In genomic region chr20:64030371-64031134, GRCh38 we compare ENCODE assay signal across 16 cellular contexts. TPM values are rescaled to one million over a fixed set of nuclear protein-coding genes. Genes with fewer than 3 reads are reported as not detected.
DNase-seq lines count a peak whose midpoint lies in the region; ATAC-seq, FAIRE-seq and TF ChIP-seq lines count a peak whose summit lies in the region.
"Had no signal": no experiment of that assay in that cellular context is flagged by ENCODE, and none has a peak within 500 bp of the region (broad histone marks: within the 10 kb centered on the region; RNA-seq: fewer than 3 reads in every experiment).

No MANE protein-coding gene starts in this region.

- peak overlapping the region; percentile 25 for H3K27ac Mint-ChIP-seq in activated CD4-positive, alpha-beta T cell treated with anti-CD3 and anti-CD28 coated beads, Interleukin-2, amount 10 ng/mL, durations not matched to agents 24 days and 14 days
- H3K27ac Mint-ChIP-seq in neural progenitor cell, result no peak overlapping the region

- no peak for TF ChIP-seq RAD21 in K562 (CRISPR knock-in tag; conservative IDR thresholded peaks at IDR 0.05 in 1 of 2, IDR thresholded peaks at IDR 0.05 in 1 of 2)

- peak; percentile 54 for DNase-seq in activated CD4-positive, alpha-beta T cell treated with anti-CD3 and anti-CD28 coated beads, Interleukin-2, amount 10 ng/mL, durations not matched to agents 24 days and 14 days
- DNase-seq in activated CD4-positive, alpha-beta T cell treated with anti-CD3 and anti-CD28 coated beads for 4 hours, result no peak
- DNase-seq in HTR-8/SVneo (ENCODE audit: insufficient read length, low spot score) (no peak), K562 (ENCODE audit: extremely low read depth in 1 of 4, low spot score in 3 of 4) (no peak), neural progenitor cell (ENCODE audit: low spot score) (no peak), dorsolateral prefrontal cortex (no peak), DMS79 (lab: John Stamatoyannopoulos, UW) (no peak), body of pancreas (no peak)
- DNase-seq: C1 segment of cervical spinal cord, H7, NCI-H1417 treated with DMSO at 0.1 percent for 48 hours, NCI-H2029 treated with DMSO at 0.1 percent for 48 hours, NCI-H510A, SIG-M5 had no signal

- no peak overlapping the region for H3K4me3 Mint-ChIP-seq in activated CD4-positive, alpha-beta T cell treated with anti-CD3 and anti-CD28 coated beads, Interleukin-2, amount 10 ng/mL, durations not matched to agents 24 days and 14 days
- peak overlapping the region; percentile 41 for H3K4me3 Mint-ChIP-seq in neural progenitor cell

- peak; percentile 36 for FAIRE-seq in HTR-8/SVneo (lab: Jason Lieb, UNC)
- no peak for FAIRE-seq in K562 (lab: Jason Lieb, UNC)
- FAIRE-seq: GM18507 had no signal

- H3K27ac ChIP-seq in K562 (ENCODE audit: extremely low read depth, low read depth, low read length) (no peak overlapping the region), neural progenitor cell (no peak overlapping the region), dorsolateral prefrontal cortex (no peak overlapping the region), body of pancreas (no peak overlapping the region)

- ATAC-seq in K562 (no peak), body of pancreas (no peak)
- ATAC-seq: Panc1 had no signal

- H3K4me3 ChIP-seq in K562 (no peak overlapping the region), neural progenitor cell (no peak overlapping the region), dorsolateral prefrontal cortex (no peak overlapping the region), body of pancreas (no peak overlapping the region)

- H3K36me3 Mint-ChIP-seq in activated CD4-positive, alpha-beta T cell treated with anti-CD3 and anti-CD28 coated beads, Interleukin-2, amount 10 ng/mL, durations not matched to agents 24 days and 14 days (ENCODE audit: low read depth), result peaks cover 53% of the 10 kb centered on the region
- peaks cover 16% of the 10 kb centered on the region for H3K36me3 Mint-ChIP-seq in neural progenitor cell

- no peaks in the 10 kb centered on the region for H3K27me3 Mint-ChIP-seq in activated CD4-positive, alpha-beta T cell treated with anti-CD3 and anti-CD28 coated beads, Interleukin-2, amount 10 ng/mL, durations not matched to agents 24 days and 14 days
- H3K27me3 Mint-ChIP-seq in neural progenitor cell (ENCODE audit: insufficient read depth, low read depth), result peaks cover 10% of the 10 kb centered on the region

- peaks cover 6% of the 10 kb centered on the region for H3F3A ChIP-seq in neural progenitor cell (ENCODE audit: low read depth)

- H2AFZ ChIP-seq in K562 (ENCODE audit: low read depth, low read length) (no peak overlapping the region), neural progenitor cell (replicated peaks) (no peak overlapping the region)

- H3K79me2 ChIP-seq in K562 (ENCODE audit: control insufficient read depth, insufficient read depth, low read length), result no peaks in the 10 kb centered on the region
- H3K79me2 ChIP-seq in neural progenitor cell (ENCODE audit: low read depth), result no peaks in the 10 kb centered on the region

- H3K4me2 ChIP-seq in K562 (ENCODE audit: insufficient read depth, low read length) (no peak overlapping the region), neural progenitor cell (no peak overlapping the region)

- no peaks in the 10 kb centered on the region for H3K9me3 Mint-ChIP-seq in activated CD4-positive, alpha-beta T cell treated with anti-CD3 and anti-CD28 coated beads, Interleukin-2, amount 10 ng/mL, durations not matched to agents 24 days and 14 days
- no peaks in the 10 kb centered on the region for H3K9me3 Mint-ChIP-seq in neural progenitor cell

- H3K4me1 Mint-ChIP-seq in activated CD4-positive, alpha-beta T cell treated with anti-CD3 and anti-CD28 coated beads, Interleukin-2, amount 10 ng/mL, durations not matched to agents 24 days and 14 days, result peaks cover 20% of the 10 kb centered on the region
- peaks cover 5% of the 10 kb centered on the region for H3K4me1 Mint-ChIP-seq in neural progenitor cell

- intact Hi-C loops in activated CD4-positive, alpha-beta T cell treated with anti-CD3 and anti-CD28 coated beads, Interleukin-2, amount 10 ng/mL, durations not matched to agents 24 days and 14 days (cut with micrococcal nuclease), result no loop called here
- intact Hi-C loops in K562 (cut with micrococcal nuclease) (no loop called here), dorsolateral prefrontal cortex (cut with DNase I) (loop anchor here in 1 of 2 donors (10.0 kb wide), 1 partner anchor 94 kb away; no protein-coding TSS in a partner anchor), body of pancreas (cut with DNase I) (no loop called here)

- H3K9ac ChIP-seq in K562 (ENCODE audit: insufficient read depth in 1 of 2, low read depth in 2 of 2, low read length in 2 of 2) (no peak overlapping the region; a peak in 1 of 4 replicates), neural progenitor cell (no peak overlapping the region)

- TF ChIP-seq POLR2A in K562 (conservative IDR thresholded peaks at IDR 0.05), result no peak
- TF ChIP-seq POLR2A in body of pancreas (IDR thresholded peaks at IDR 0.05), result no peak

- POLR2A ChIA-PET in K562 (lab: Yijun Ruan, JAX), result interaction anchor here (0.6 to 0.8 kb wide), 2 partner anchors 8 to 222 kb away, joined by 3 read pairs; no protein-coding TSS in a partner anchor

- TSS peak; percentile 31 for BruUV-seq in K562 (replicated peaks; lab: Mats Ljungman, UMichigan)

- TF ChIP-seq EP300 in K562 (IDR thresholded peaks at IDR 0.05; ENCODE audit: low read length), result no peak

- peaks cover 90% of the 10 kb centered on the region; the same call in 2 of the 3 replicates for H3K36me3 ChIP-seq in K562 (ENCODE audit: control insufficient read depth, insufficient read depth, low read length)
- no peaks in the 10 kb centered on the region for H3K36me3 ChIP-seq in neural progenitor cell
- H3K36me3 ChIP-seq in body of pancreas (replicated peaks in 1 of 2; ENCODE audit: insufficient read depth in 1 of 2, low read depth in 2 of 2), result peaks cover 11 to 34% of the 10 kb centered on the region in 2 donors

- no peaks in the 10 kb centered on the region for H4K20me1 ChIP-seq in K562 (replicated peaks; ENCODE audit: control insufficient read depth, insufficient read depth, low read length)
- H4K20me1 ChIP-seq in neural progenitor cell (ENCODE audit: low read depth), result peaks cover 7% of the 10 kb centered on the region

- H3K4me1 ChIP-seq in K562 (replicated peaks in 1 of 2; ENCODE audit: control insufficient read depth in 2 of 2, insufficient read depth in 2 of 2, low read length in 2 of 2), result peaks cover 0 to 23% of the 10 kb centered on the region in 2 experiments; a peak in 2 of 5 replicates
- H3K4me1 ChIP-seq in neural progenitor cell, result peaks cover 3% of the 10 kb centered on the region
- no peaks in the 10 kb centered on the region for H3K4me1 ChIP-seq in body of pancreas

- no peaks in the 10 kb centered on the region for H3K27me3 ChIP-seq in K562 (ENCODE audit: control insufficient read depth in 2 of 2, insufficient read depth in 2 of 2, low read length in 2 of 2)
- no peaks in the 10 kb centered on the region for H3K27me3 ChIP-seq in neural progenitor cell
- H3K27me3 ChIP-seq in dorsolateral prefrontal cortex, result peaks cover 0 to 1% (median 0%) of the 10 kb centered on the region in 45 donors
- H3K27me3 ChIP-seq in body of pancreas, result no peaks in the 10 kb centered on the region

- CTCF ChIA-PET in K562 (lab: Yijun Ruan, JAX; ENCODE audit: low intra/inter-chr PET ratio), result no interaction called here

- in situ Hi-C loops in K562 (cut with MboI), result no loop called here

- WGBS in K562 (ENCODE audit: insufficient coverage, low coverage, missing lambda C conversion rate), result 88% methylated on average over 19 of the region's 20 CpGs
- 85 to 92% methylated on average over 10 to 20 of the region's 20 CpGs for WGBS in body of pancreas, 2 donors

- H3K9me1 ChIP-seq in K562 (ENCODE audit: control insufficient read depth, insufficient read depth, low read length), result peaks cover 2% of the 10 kb centered on the region

- TF ChIP-seq CTCF in K562 (IDR thresholded peaks at IDR 0.05 in 2 of 3, conservative IDR thresholded peaks at IDR 0.05 in 1 of 3; ENCODE audit: insufficient read depth in 2 of 3, low read depth in 1 of 3, low read length in 3 of 3) (no peak), neural progenitor cell (IDR thresholded peaks at IDR 0.05) (no peak), dorsolateral prefrontal cortex (IDR thresholded peaks at IDR 0.05 in 54 of 56, conservative IDR thresholded peaks at IDR 0.05 in 2 of 56; ENCODE audit: low read depth in 1 of 56, partially characterized antibody in 56 of 56) (no peak), body of pancreas (IDR thresholded peaks at IDR 0.05) (no peak)

- no peaks in the 10 kb centered on the region for H3K9me3 ChIP-seq in K562 (replicated peaks; ENCODE audit: control insufficient read depth, insufficient read depth, low read depth, low read length)
- H3K9me3 ChIP-seq in neural progenitor cell (ENCODE audit: low read depth), result no peaks in the 10 kb centered on the region
- no peaks in the 10 kb centered on the region for H3K9me3 ChIP-seq in body of pancreas

RNA-seq across cellular contexts. Expression of gene C20orf204, which starts 5.4 kb away (rescaled TPM):
- total RNA-seq in activated CD4-positive, alpha-beta T cell treated with anti-CD3 and anti-CD28 coated beads, Interleukin-2, amount 10 ng/mL, durations not matched to agents 24 days and 14 days, result 5.5 and 6.8 TPM in 2 replicates
- 5.2 and 13.5 TPM in 2 replicates for total RNA-seq in K562 (2011; cell fraction: chromatin; rRNA removed; ENCODE audit: low replicate concordance)
- total RNA-seq in K562 (2011; cell fraction: nucleolus; rRNA removed), result 6.7 and 7.0 TPM in 2 replicates
- total RNA-seq in K562 (2011; cell fraction: nucleoplasm; rRNA removed), result 4.0 and 4.6 TPM in 2 replicates
- 0.59 and 0.73 TPM in 2 replicates for total RNA-seq in K562 (2014; rRNA removed)
- total RNA-seq in K562 (2014; rRNA removed; fragmentation: Illumina TruSeq; extraction: Trizol), result 0.10 and 0.22 TPM in 2 replicates
- 0.36 and 0.45 TPM in 2 replicates for total RNA-seq in K562 (2015; rRNA removed; fragmentation: Illumina TruSeq; extraction: Trizol)
- 0.67 and 1.1 TPM in 2 replicates for total RNA-seq in K562 (2021)
- polyA plus RNA-seq in K562 (2011; rRNA removed), result 0.11 and 0.22 TPM in 2 replicates
- polyA plus RNA-seq in K562 (2011; cell fraction: cytosol; rRNA removed), result 0.10 and 0.36 TPM in 2 replicates
- 1.6 and 3.1 TPM in 2 replicates for polyA plus RNA-seq in K562 (2011; cell fraction: nucleus; rRNA removed)
- 0.43 and 0.46 TPM in 2 replicates for polyA plus RNA-seq in K562 (2012)
- 0.11 and 0.16 TPM in 2 replicates for polyA plus RNA-seq in K562 (2014; fragmentation: Illumina TruSeq; extraction: Trizol)
- polyA plus RNA-seq in K562 (2014; fragmentation: Nextera tagmentation; extraction: Ambion mirVana), result not detected
- 0.94 and 1.6 TPM in 2 replicates for polyA plus RNA-seq in K562 (2014; rRNA removed)
- 0.35 and 0.42 TPM in 2 replicates for polyA minus RNA-seq in K562 (2011; rRNA and poly(A)+ RNA removed)
- 0.27 TPM in 1 of 2 replicates, not detected in the other for polyA minus RNA-seq in K562 (2011; cell fraction: cytosol; rRNA and poly(A)+ RNA removed)
- 1.8 TPM in 2 replicates for polyA minus RNA-seq in K562 (2011; cell fraction: nucleus; rRNA and poly(A)+ RNA removed)
- total RNA-seq in neural progenitor cell (ENCODE audit: low replicate concordance), result 0.04 and 0.96 TPM in 2 replicates
- total RNA-seq in dorsolateral prefrontal cortex, result 1 to 10 TPM; 1.4 to 6.3 (median 3.1) TPM
- 1 to 10 TPM in 1 of 2 donors, under 1 TPM in 1; 0.52 to 3.0 TPM for total RNA-seq in body of pancreas

RNA-seq across cellular contexts. Expression of gene SOX18, which starts 18.9 kb away (rescaled TPM):
- total RNA-seq in activated CD4-positive, alpha-beta T cell treated with anti-CD3 and anti-CD28 coated beads, Interleukin-2, amount 10 ng/mL, durations not matched to agents 24 days and 14 days, result 0.84 and 0.92 TPM in 2 replicates
- 0.58 and 1.6 TPM in 2 replicates for total RNA-seq in K562 (2011; cell fraction: chromatin; rRNA removed; ENCODE audit: low replicate concordance)
- total RNA-seq in K562 (2011; cell fraction: nucleolus; rRNA removed), result 3.5 and 3.8 TPM in 2 replicates
- 1.2 and 1.3 TPM in 2 replicates for total RNA-seq in K562 (2011; cell fraction: nucleoplasm; rRNA removed)
- 2.7 and 6.2 TPM in 2 replicates for total RNA-seq in K562 (2014; rRNA removed)
- 0.13 and 0.15 TPM in 2 replicates for total RNA-seq in K562 (2014; rRNA removed; fragmentation: Illumina TruSeq; extraction: Trizol)
- total RNA-seq in K562 (2015; rRNA removed; fragmentation: Illumina TruSeq; extraction: Trizol), result 0.76 and 0.94 TPM in 2 replicates
- 19.8 and 20.4 TPM in 2 replicates for total RNA-seq in K562 (2021)
- polyA plus RNA-seq in K562 (2011; rRNA removed), result 0.33 and 0.47 TPM in 2 replicates
- 1.0 and 5.3 TPM in 2 replicates for polyA plus RNA-seq in K562 (2011; cell fraction: cytosol; rRNA removed)
- 2.6 and 7.3 TPM in 2 replicates for polyA plus RNA-seq in K562 (2011; cell fraction: nucleus; rRNA removed)
- polyA plus RNA-seq in K562 (2012), result 6.7 and 6.9 TPM in 2 replicates
- polyA plus RNA-seq in K562 (2014; fragmentation: Illumina TruSeq; extraction: Trizol), result 0.21 and 0.78 TPM in 2 replicates
- polyA plus RNA-seq in K562 (2014; fragmentation: Nextera tagmentation; extraction: Ambion mirVana), result under 1 TPM; 0.20 to 0.23 TPM
- polyA plus RNA-seq in K562 (2014; rRNA removed), result 4.4 and 6.8 TPM in 2 replicates
- 0.14 TPM in 1 of 2 replicates, not detected in the other for polyA minus RNA-seq in K562 (2011; rRNA and poly(A)+ RNA removed)
- 3.3 and 7.4 TPM in 2 replicates for polyA minus RNA-seq in K562 (2011; cell fraction: cytosol; rRNA and poly(A)+ RNA removed)
- 1.5 and 2.1 TPM in 2 replicates for polyA minus RNA-seq in K562 (2011; cell fraction: nucleus; rRNA and poly(A)+ RNA removed)
- not detected in 2 replicates for total RNA-seq in neural progenitor cell (ENCODE audit: low replicate concordance)
- 10 to 100 TPM in 46 of 120 experiments, 1 to 10 TPM in 74; 2.1 to 27.7 (median 9.1) TPM for total RNA-seq in dorsolateral prefrontal cortex
- 10 to 100 TPM in 1 of 2 donors, 1 to 10 TPM in 1; 6.5 to 17.1 TPM for total RNA-seq in body of pancreas

RNA-seq across cellular contexts. Expression of gene TCEA2, which starts 32.4 kb away (rescaled TPM):
- total RNA-seq in activated CD4-positive, alpha-beta T cell treated with anti-CD3 and anti-CD28 coated beads, Interleukin-2, amount 10 ng/mL, durations not matched to agents 24 days and 14 days, result 35.4 and 36.8 TPM in 2 replicates
- 17.4 and 45.7 TPM in 2 replicates for total RNA-seq in K562 (2011; cell fraction: chromatin; rRNA removed; ENCODE audit: low replicate concordance)
- total RNA-seq in K562 (2011; cell fraction: nucleolus; rRNA removed), result 25.8 and 31.0 TPM in 2 replicates
- 17.7 and 19.9 TPM in 2 replicates for total RNA-seq in K562 (2011; cell fraction: nucleoplasm; rRNA removed)
- 5.4 and 7.8 TPM in 2 replicates for total RNA-seq in K562 (2014; rRNA removed)
- total RNA-seq in K562 (2014; rRNA removed; fragmentation: Illumina TruSeq; extraction: Trizol), result 3.0 and 3.6 TPM in 2 replicates
- total RNA-seq in K562 (2015; rRNA removed; fragmentation: Illumina TruSeq; extraction: Trizol), result 6.4 and 6.9 TPM in 2 replicates
- total RNA-seq in K562 (2021), result 18.7 and 28.7 TPM in 2 replicates
- polyA plus RNA-seq in K562 (2011; rRNA removed), result 8.6 and 14.0 TPM in 2 replicates
- polyA plus RNA-seq in K562 (2011; cell fraction: cytosol; rRNA removed), result 14.2 and 18.7 TPM in 2 replicates
- polyA plus RNA-seq in K562 (2011; cell fraction: nucleus; rRNA removed), result 63.0 and 66.6 TPM in 2 replicates
- 15.6 and 29.0 TPM in 2 replicates for polyA plus RNA-seq in K562 (2012)
- polyA plus RNA-seq in K562 (2014; fragmentation: Illumina TruSeq; extraction: Trizol), result 5.0 and 8.5 TPM in 2 replicates
- polyA plus RNA-seq in K562 (2014; fragmentation: Nextera tagmentation; extraction: Ambion mirVana), result 1 to 10 TPM; 1.4 to 1.9 TPM
- 8.0 and 10.0 TPM in 2 replicates for polyA plus RNA-seq in K562 (2014; rRNA removed)
- polyA minus RNA-seq in K562 (2011; rRNA and poly(A)+ RNA removed), result 3.3 and 4.4 TPM in 2 replicates
- 4.1 and 11.9 TPM in 2 replicates for polyA minus RNA-seq in K562 (2011; cell fraction: cytosol; rRNA and poly(A)+ RNA removed)
- 11.4 and 20.1 TPM in 2 replicates for polyA minus RNA-seq in K562 (2011; cell fraction: nucleus; rRNA and poly(A)+ RNA removed)
- 23.2 and 51.2 TPM in 2 replicates for total RNA-seq in neural progenitor cell (ENCODE audit: low replicate concordance)
- total RNA-seq in dorsolateral prefrontal cortex, result 100 to 1,000 TPM; 105 to 197 (median 137) TPM
- total RNA-seq in body of pancreas, result 10 to 100 TPM; 16.6 to 17.5 TPM

RNA-seq across cellular contexts. Expression of gene RGS19, which starts 48.8 kb away (rescaled TPM):
- 50.0 TPM in 2 replicates for total RNA-seq in activated CD4-positive, alpha-beta T cell treated with anti-CD3 and anti-CD28 coated beads, Interleukin-2, amount 10 ng/mL, durations not matched to agents 24 days and 14 days
- 7.1 and 15.6 TPM in 2 replicates for total RNA-seq in K562 (2011; cell fraction: chromatin; rRNA removed; ENCODE audit: low replicate concordance)
- total RNA-seq in K562 (2011; cell fraction: nucleolus; rRNA removed), result 13.2 and 13.3 TPM in 2 replicates
- total RNA-seq in K562 (2011; cell fraction: nucleoplasm; rRNA removed), result 7.2 and 10.5 TPM in 2 replicates
- 23.7 and 26.9 TPM in 2 replicates for total RNA-seq in K562 (2014; rRNA removed)
- 3.2 and 3.3 TPM in 2 replicates for total RNA-seq in K562 (2014; rRNA removed; fragmentation: Illumina TruSeq; extraction: Trizol)
- 14.3 and 14.6 TPM in 2 replicates for total RNA-seq in K562 (2015; rRNA removed; fragmentation: Illumina TruSeq; extraction: Trizol)
- total RNA-seq in K562 (2021), result 20.7 and 21.0 TPM in 2 replicates
- 14.7 and 23.9 TPM in 2 replicates for polyA plus RNA-seq in K562 (2011; rRNA removed)
- 31.1 and 65.3 TPM in 2 replicates for polyA plus RNA-seq in K562 (2011; cell fraction: cytosol; rRNA removed)
- 19.9 and 25.8 TPM in 2 replicates for polyA plus RNA-seq in K562 (2011; cell fraction: nucleus; rRNA removed)
- 17.9 and 19.3 TPM in 2 replicates for polyA plus RNA-seq in K562 (2012)
- polyA plus RNA-seq in K562 (2014; fragmentation: Illumina TruSeq; extraction: Trizol), result 5.2 and 11.0 TPM in 2 replicates
- under 1 TPM; 0.41 to 0.98 TPM for polyA plus RNA-seq in K562 (2014; fragmentation: Nextera tagmentation; extraction: Ambion mirVana)
- 21.9 and 23.4 TPM in 2 replicates for polyA plus RNA-seq in K562 (2014; rRNA removed)
- 4.7 and 4.8 TPM in 2 replicates for polyA minus RNA-seq in K562 (2011; rRNA and poly(A)+ RNA removed)
- 9.5 and 22.4 TPM in 2 replicates for polyA minus RNA-seq in K562 (2011; cell fraction: cytosol; rRNA and poly(A)+ RNA removed)
- polyA minus RNA-seq in K562 (2011; cell fraction: nucleus; rRNA and poly(A)+ RNA removed), result 5.7 and 8.8 TPM in 2 replicates
- 2.0 and 11.0 TPM in 2 replicates for total RNA-seq in neural progenitor cell (ENCODE audit: low replicate concordance)
- 10 to 100 TPM in 47 of 120 experiments, 1 to 10 TPM in 73; 3.4 to 22.4 (median 9.0) TPM for total RNA-seq in dorsolateral prefrontal cortex
- 10 to 100 TPM in 1 of 2 donors, 1 to 10 TPM in 1; 9.1 to 14.5 TPM for total RNA-seq in body of pancreas

RNA-seq across cellular contexts. Expression of gene OPRL1, which starts 49.3 kb away (rescaled TPM):
- total RNA-seq in activated CD4-positive, alpha-beta T cell treated with anti-CD3 and anti-CD28 coated beads, Interleukin-2, amount 10 ng/mL, durations not matched to agents 24 days and 14 days, result 0.23 and 0.28 TPM in 2 replicates
- total RNA-seq in K562 (2011; cell fraction: chromatin; rRNA removed; ENCODE audit: low replicate concordance), result 0.40 and 0.86 TPM in 2 replicates
- total RNA-seq in K562 (2011; cell fraction: nucleolus; rRNA removed), result 0.67 and 0.79 TPM in 2 replicates
- total RNA-seq in K562 (2011; cell fraction: nucleoplasm; rRNA removed), result 0.23 and 0.66 TPM in 2 replicates
- 0.09 and 0.37 TPM in 2 replicates for total RNA-seq in K562 (2014; rRNA removed)
- total RNA-seq in K562 (2014; rRNA removed; fragmentation: Illumina TruSeq; extraction: Trizol), result 0.07 TPM in 1 of 2 replicates, not detected in the other
- 0.14 and 0.15 TPM in 2 replicates for total RNA-seq in K562 (2015; rRNA removed; fragmentation: Illumina TruSeq; extraction: Trizol)
- total RNA-seq in K562 (2021), result 0.22 and 0.33 TPM in 2 replicates
- 0.17 and 0.64 TPM in 2 replicates for polyA plus RNA-seq in K562 (2011; rRNA removed)
- polyA plus RNA-seq in K562 (2011; cell fraction: cytosol; rRNA removed), result 0.55 and 0.76 TPM in 2 replicates
- polyA plus RNA-seq in K562 (2011; cell fraction: nucleus; rRNA removed), result 0.67 and 0.70 TPM in 2 replicates
- 0.46 and 1.1 TPM in 2 replicates for polyA plus RNA-seq in K562 (2012)
- polyA plus RNA-seq in K562 (2014; fragmentation: Illumina TruSeq; extraction: Trizol), result 0.06 and 0.11 TPM in 2 replicates
- polyA plus RNA-seq in K562 (2014; fragmentation: Nextera tagmentation; extraction: Ambion mirVana), result not detected
- 0.04 and 0.11 TPM in 2 replicates for polyA plus RNA-seq in K562 (2014; rRNA removed)
- 0.39 and 0.48 TPM in 2 replicates for polyA minus RNA-seq in K562 (2011; rRNA and poly(A)+ RNA removed)
- polyA minus RNA-seq in K562 (2011; cell fraction: cytosol; rRNA and poly(A)+ RNA removed), result 0.48 and 0.55 TPM in 2 replicates
- 0.13 and 0.33 TPM in 2 replicates for polyA minus RNA-seq in K562 (2011; cell fraction: nucleus; rRNA and poly(A)+ RNA removed)
- total RNA-seq in neural progenitor cell (ENCODE audit: low replicate concordance), result 1.3 and 3.3 TPM in 2 replicates
- total RNA-seq in dorsolateral prefrontal cortex, result 10 to 100 TPM in 118 of 120 experiments, 1 to 10 TPM in 2; 6.8 to 31.5 (median 21.2) TPM
- 1 to 10 TPM; 1.0 to 2.6 TPM for total RNA-seq in body of pancreas
